ENCODE assay signal across 26 cellular contexts in genomic region chr1:117146067-117146466, GRCh38. TPM values are rescaled to one million over a fixed set of nuclear protein-coding genes. Genes with fewer than 3 reads are reported as not detected.
DNase-seq lines count a peak whose midpoint lies in the region; ATAC-seq and TF ChIP-seq lines count a peak whose summit lies in the region.
"Had no signal": no experiment of that assay in that cellular context is flagged by ENCODE, and none has a peak within 500 bp of the region (broad histone marks: within the 10 kb centered on the region; RNA-seq: fewer than 3 reads in every experiment).

No MANE protein-coding gene starts in this region.

- H3K4me1 ChIP-seq in right atrium auricular region, result no peaks in the 10 kb centered on the region
- H3K4me1 ChIP-seq in SJSA1 (replicated peaks), result peaks cover 29% of the 10 kb centered on the region
- H3K4me1 ChIP-seq in mesendoderm (ENCODE audit: control insufficient read depth, low read depth, low read length), result peaks cover 8% of the 10 kb centered on the region
- H3K4me1 ChIP-seq: breast epithelium had no signal

- no peak for DNase-seq in right atrium auricular region (ENCODE audit: low spot score)
- DNase-seq in left cardiac atrium, result no peak
- no peak for DNase-seq in SJSA1 (ENCODE audit: low read depth in 1 of 2, low spot score in 2 of 2)
- DNase-seq in mesendoderm, result no peak
- DNase-seq in activated T-cell treated with anti-CD3 and anti-CD28 coated beads for 4 hours, result no peak
- DNase-seq in NCI-H1092 treated with DMSO at 0.1 percent for 48 hours (lab: John Stamatoyannopoulos, UW), result no peak
- no peak for DNase-seq in activated naive CD4-positive, alpha-beta T cell (lab: John Stamatoyannopoulos, UW)
- DNase-seq: ACHN; activated CD4-positive, alpha-beta T cell treated with anti-CD3 and anti-CD28 coated beads, Interleukin-2, amount 50 U/mL, for 48 hours; activated naive CD4-positive, alpha-beta T cell treated with anti-CD3 and anti-CD28 coated beads, Interleukin-2, amount 50 U/mL, for 16 hours; amniotic stem cell; COR-L47; DMS79 treated with DMSO at 0.1 percent for 48 hours; effector CD4-positive, alpha-beta T cell; HCEC 1CT; heart right ventricle; Kasumi-1; NCI-H524 treated with DMSO at 0.1 percent for 48 hours; NK-92 treated with Interleukin-12 subunit alpha and Interleukin-12 subunit beta, amount 100 ng/mL, for 24 hours; nucleus accumbens; retina; small intestine; stimulated activated naive CD8-positive, alpha-beta T cell treated with anti-CD3 and anti-CD28 coated beads, Interleukin-15, amount 100 ng/mL, for 72 hours had no signal

- H2AK5ac ChIP-seq in mesendoderm (ENCODE audit: low read length), result no peak overlapping the region

- peak overlapping the region; percentile 3 for H2BK15ac ChIP-seq in mesendoderm (replicated peaks; ENCODE audit: low read depth)

- no peak overlapping the region for H4K5ac ChIP-seq in mesendoderm (ENCODE audit: low read length)

- H3K4me3 ChIP-seq in right atrium auricular region, result no peak overlapping the region
- H3K4me3 ChIP-seq in SJSA1, result no peak overlapping the region
- no peak overlapping the region for H3K4me3 ChIP-seq in mesendoderm (ENCODE audit: low read length)
- H3K4me3 ChIP-seq: breast epithelium, vagina had no signal

- no peak overlapping the region for H3K56ac ChIP-seq in mesendoderm (ENCODE audit: low read length)

- H3K23ac ChIP-seq in mesendoderm (ENCODE audit: low read length), result no peak overlapping the region

- no peaks in the 10 kb centered on the region for H3K27me3 ChIP-seq in right atrium auricular region
- H3K27me3 ChIP-seq in SJSA1 (replicated peaks), result no peaks in the 10 kb centered on the region
- no peaks in the 10 kb centered on the region for H3K27me3 ChIP-seq in mesendoderm (ENCODE audit: insufficient read depth, low read length, poor library complexity)
- H3K27me3 ChIP-seq: breast epithelium, heart right ventricle, vagina had no signal

- H2BK120ac ChIP-seq in mesendoderm (ENCODE audit: low read depth, low read length), result no peak overlapping the region

- 100% methylated on average over 1 of the region's 2 CpGs for WGBS in mesendoderm (ENCODE audit: extremely low coverage, insufficient coverage, low lambda C conversion rate)

- H3K9me3 ChIP-seq in right atrium auricular region (no peaks in the 10 kb centered on the region), SJSA1 (replicated peaks) (no peaks in the 10 kb centered on the region)
- H3K9me3 ChIP-seq: breast epithelium, vagina had no signal

- no peaks in the 10 kb centered on the region for H3K36me3 ChIP-seq in right atrium auricular region
- no peaks in the 10 kb centered on the region for H3K36me3 ChIP-seq in SJSA1
- H3K36me3 ChIP-seq in mesendoderm (ENCODE audit: control insufficient read depth, insufficient read depth, low read length), result no peaks in the 10 kb centered on the region
- H3K36me3 ChIP-seq: breast epithelium, heart right ventricle, vagina had no signal

- no peak overlapping the region for H3K9ac ChIP-seq in mesendoderm (ENCODE audit: low read length)

- H3K18ac ChIP-seq in mesendoderm (ENCODE audit: low read length), result no peak overlapping the region

- no peak overlapping the region for H2BK5ac ChIP-seq in mesendoderm (ENCODE audit: low read length)

- ATAC-seq in left cardiac atrium (no peak), HG03571 (IDR thresholded peaks at IDR 0.05; ENCODE audit: unreplicated experiment) (no peak)
- ATAC-seq: stimulated activated naive CD8-positive, alpha-beta T cell treated with anti-CD3 and anti-CD28 coated beads, Interleukin-15, amount 100 ng/mL, for 72 hours had no signal

- intact Hi-C loops in left cardiac atrium (cut with DNase I), result no loop called here

- no peak overlapping the region for H3K4ac ChIP-seq in mesendoderm (ENCODE audit: low read depth, low read length)

- no peaks in the 10 kb centered on the region for H3K79me2 ChIP-seq in mesendoderm (ENCODE audit: control insufficient read depth, insufficient read depth, low read length)

- no peak overlapping the region for H3K4me2 ChIP-seq in mesendoderm (ENCODE audit: low read length)

- H4K8ac ChIP-seq in mesendoderm (ENCODE audit: low read depth, low read length), result no peak overlapping the region

- peak overlapping the region; percentile 65 to 66 for H3K27ac ChIP-seq in right atrium auricular region
- H3K27ac ChIP-seq in SJSA1, result peak overlapping the region; percentile 82
- H3K27ac ChIP-seq in mesendoderm (ENCODE audit: low read depth, low read length), result no peak overlapping the region
- H3K27ac ChIP-seq: vagina had no signal

- H3K79me1 ChIP-seq in mesendoderm (ENCODE audit: low read length), result no peaks in the 10 kb centered on the region

- TF ChIP-seq CTCF in right atrium auricular region (IDR thresholded peaks at IDR 0.05), result no peak

RNA-seq across cellular contexts. Expression of gene TRIM45, which starts 24.5 kb away (rescaled TPM):
- total RNA-seq in right atrium auricular region (10 to 100 TPM in 1 of 2 donors, 1 to 10 TPM in 1; 4.8 to 10.9 TPM), left cardiac atrium (10 to 100 TPM in 1 of 2 donors, 1 to 10 TPM in 1; 8.2 to 14.3 TPM)
- 1.6 and 2.3 TPM in 2 replicates for total RNA-seq in SJSA1 (2014; rRNA removed; shearing (Covaris generic))
- polyA plus RNA-seq in mesendoderm (2013, experiment 1 of 2), result 4.5 TPM
- 4.5 TPM for polyA plus RNA-seq in mesendoderm (2013, experiment 2 of 2)
